In genomic region chr4:4789462-4789861, GRCh38 we compare ENCODE assay signal across 18 cellular contexts.
"Had no signal": no experiment of that assay in that cellular context is flagged by ENCODE, and none has a peak within 500 bp of the region (broad histone marks: within the 10 kb centered on the region; RNA-seq: fewer than 3 reads in every experiment).

No MANE protein-coding gene starts in this region.

- DNase-seq: activated CD4-positive, alpha-beta memory T cell treated with anti-CD3 and anti-CD28 coated beads for 36 hours; activated CD4-positive, alpha-beta T cell treated with anti-CD3 and anti-CD28 coated beads for 48 hours; activated effector memory CD4-positive, alpha-beta T cell treated with Interleukin-2 at 50 U/mL for 16 hours; activated naive CD4-positive, alpha-beta T cell treated with anti-CD3 and anti-CD28 coated beads, Interleukin-2, amount 10 ng/mL, durations not matched to agents 7 days and 5 days; activated T-cell treated with anti-CD3 and anti-CD28 coated beads, Interleukin-2, amount 50 U/mL, for 72 hours; amygdala; colonic mucosa; gastrocnemius medialis; left ventricle myocardium superior; mammary epithelial cell; natural killer cell; small intestine; stimulated activated CD4-positive, alpha-beta T cell treated with anti-CD3 and anti-CD28 coated beads, Interleukin-2, amount 100 ng/mL, for 24 hours; trophoblast cell; uterus had no signal

- H3K4me1 ChIP-seq: colonic mucosa, esophagus muscularis mucosa, gastrocnemius medialis, uterus had no signal

- H3K27me3 ChIP-seq: colonic mucosa, esophagus muscularis mucosa, gastrocnemius medialis, uterus had no signal

- H3K9me3 ChIP-seq: colonic mucosa, uterus had no signal

- H3K4me3 ChIP-seq: colonic mucosa, esophagus muscularis mucosa, gastrocnemius medialis, uterus had no signal

- H3K27ac ChIP-seq: colonic mucosa, esophagus muscularis mucosa, gastrocnemius medialis, uterus had no signal

- H3K36me3 ChIP-seq: colonic mucosa, esophagus muscularis mucosa, gastrocnemius medialis, uterus had no signal

- ATAC-seq: activated T-cell treated with anti-CD3 and anti-CD28 coated beads, Interleukin-2, amount 50 U/mL, for 72 hours; gastrocnemius medialis; left ventricle myocardium superior; natural killer cell; sciatic nerve; stimulated activated effector memory CD8-positive, alpha-beta T cell treated with anti-CD3 and anti-CD28 coated beads, Interleukin-12 subunit alpha, Interleukin-12 subunit beta, amount 100 ng/mL, for 72 hours had no signal
